6 cellular contexts compared by ENCODE assay signal in genomic region chr6:21087188-21087587, GRCh38.
"Had no signal": no experiment of that assay in that cellular context is flagged by ENCODE, and none has a peak within 500 bp of the region (broad histone marks: within the 10 kb centered on the region; RNA-seq: fewer than 3 reads in every experiment).

No MANE protein-coding gene starts in this region.

- DNase-seq: GM23248, GOT3, H9, HCEC 1CT, HFFc6, KBM-7 had no signal
